8 cellular contexts compared by ENCODE assay signal in genomic region chr22:46296257-46297150, GRCh38. TPM values are rescaled to one million over a fixed set of nuclear protein-coding genes. Genes with fewer than 3 reads are reported as not detected.
DNase-seq lines count a peak whose midpoint lies in the region; ATAC-seq and TF ChIP-seq lines count a peak whose summit lies in the region.

Gene GTSE1, plus strand, starts transcription at chr22:46296870. Its CDS starts 531 bp downstream, at chr22:46297401.

- H3K4me1 ChIP-seq in OCI-LY7 (ENCODE audit: insufficient read depth, low read length, poor library complexity, severe bottlenecking), result peaks cover 49% of the 10 kb centered on the region
- peaks cover 45% of the 10 kb centered on the region for H3K4me1 ChIP-seq in mononuclear cell (ENCODE audit: insufficient read depth, low read length)

- peak within 1 kb of the TSS; percentile 87 for H3K27ac ChIP-seq in OCI-LY7 (ENCODE audit: low read depth, low read length, poor library complexity, severe bottlenecking)

- H3K4me2 ChIP-seq in OCI-LY7 (ENCODE audit: low read length), result peak within 1 kb of the TSS; percentile 93

- H3K4me3 ChIP-seq in OCI-LY7 (ENCODE audit: low read depth, low read length, poor library complexity, severe bottlenecking) (peak within 1 kb of the TSS; percentile 95), mononuclear cell (ENCODE audit: low read length) (peak within 1 kb of the TSS; percentile 51)

- POLR2A ChIA-PET in OCI-LY7 (lab: Charles Lee), result interaction anchor here (0.5 to 1.8 kb wide), 4 partner anchors 10 to 47 kb away, joined by 4 to 5 read pairs (median 4); partner anchors contain the start of gene CDPF1

- peaks cover 31% of the 10 kb centered on the region for H3K36me3 ChIP-seq in OCI-LY7 (ENCODE audit: insufficient read depth, low read length)

- H3K27me3 ChIP-seq in mononuclear cell (ENCODE audit: insufficient read depth, low read length), result no peaks in the 10 kb centered on the region

- H2AFZ ChIP-seq in OCI-LY7 (ENCODE audit: low read length), result peak within 1 kb of the TSS; percentile 6; the same call in 1 of the 2 replicates

- no peaks in the 10 kb centered on the region for H3K9me2 ChIP-seq in OCI-LY7 (ENCODE audit: insufficient read depth, low read length)

- DNase-seq in DMS 273 (lab: John Stamatoyannopoulos, UW; ENCODE audit: unreplicated experiment) (peak; percentile 98), HuH-7.5 (ENCODE audit: low spot score) (peak; percentile 97), OCI-LY7 (ENCODE audit: low spot score) (peak; percentile 99), activated T-cell treated with anti-CD3 and anti-CD28 coated beads for 24 hours (ENCODE audit: low read depth) (peak; percentile 93), epidermal melanocyte (ENCODE audit: insufficient read length, low spot score) (peak; percentile 99)
- DNase-seq in stimulated activated CD8-positive, alpha-beta memory T cell treated with anti-CD3 and anti-CD28 coated beads, Interleukin-4, amount 100 ng/mL, for 1 hour (ENCODE audit: low read depth in 2 of 2, low spot score in 1 of 2), result peak; percentile 87 to 95

- TF ChIP-seq CTCF in OCI-LY7 (conservative IDR thresholded peaks at IDR 0.05; ENCODE audit: low read length), result peak; percentile 38; the same call in 1 of the 2 replicates

- BruUV-seq in OCI-LY7 (replicated peaks; lab: Mats Ljungman, UMichigan), result no TSS peak

- H3K9me3 ChIP-seq in OCI-LY7 (ENCODE audit: low read length), result no peaks in the 10 kb centered on the region
- no peaks in the 10 kb centered on the region for H3K9me3 ChIP-seq in mononuclear cell (ENCODE audit: low read depth, low read length)

- intact Hi-C loops in OCI-LY7 (cut with micrococcal nuclease; ENCODE audit: unreplicated experiment), result loop anchor here (2.0 to 10.0 kb wide), 3 partner anchors 46 to 262 kb away; partner anchors contain the start of gene CDPF1

- peaks cover 34% of the 10 kb centered on the region for H3K79me2 ChIP-seq in OCI-LY7 (ENCODE audit: insufficient read depth, low read depth, low read length)

- no peaks in the 10 kb centered on the region for H4K20me1 ChIP-seq in OCI-LY7 (ENCODE audit: insufficient read depth, low read length)

- peak; percentile 89 for ATAC-seq in GM21526 (IDR thresholded peaks at IDR 0.05; ENCODE audit: low FRiP score, unreplicated experiment)

- CTCF ChIA-PET in OCI-LY7 (lab: Charles Lee; ENCODE audit: unreplicated experiment), result interaction anchor here (0.6 to 1.3 kb wide), 2 partner anchors 20 to 290 kb away, joined by 3 read pairs; no protein-coding TSS in a partner anchor

RNA-seq across cellular contexts. Expression of gene GTSE1, which starts in this region (rescaled TPM):
- 54.7 and 56.0 TPM in 2 replicates for total RNA-seq in OCI-LY7 (2014; rRNA removed; shearing (Covaris generic))
- total RNA-seq in OCI-LY7 (2022) (109 and 114 TPM in 2 replicates), mononuclear cell (0.52 TPM)

Comparison
In these comparisons a context has a peak if more than half of its experiments do, and no peak if none do; other contexts are left out.
1. Peak in every context shown above with its lines: DNase-seq, ATAC-seq, H3K4me3 ChIP-seq and H3K27ac ChIP-seq.
2. RNA of gene GTSE1 (total RNA-seq): 54.7 to 114 TPM in OCI-LY7; 0.52 TPM in mononuclear cell (single experiment); every median in the first group is over 10 times any median in the second.